17 cellular contexts compared by ENCODE assay signal in genomic region chr9:123710299-123710698, GRCh38.
DNase-seq lines count a peak whose midpoint lies in the region; ATAC-seq and TF ChIP-seq lines count a peak whose summit lies in the region.
"Had no signal": no experiment of that assay in that cellular context is flagged by ENCODE, and none has a peak within 500 bp of the region (broad histone marks: within the 10 kb centered on the region; RNA-seq: fewer than 3 reads in every experiment).

No MANE protein-coding gene starts in this region.

- H3F3A ChIP-seq in SK-N-SH (replicated peaks; ENCODE audit: insufficient read depth): peaks cover 3% of the 10 kb centered on the region

- CTCF ChIA-PET in SK-N-SH (lab: Yijun Ruan, JAX): no interaction called here

- no peaks in the 10 kb centered on the region for H3K36me3 ChIP-seq in SK-N-SH (replicated peaks in 1 of 2; ENCODE audit: control insufficient read depth in 1 of 2, insufficient read depth in 2 of 2, low read length in 1 of 2)
- H3K36me3 ChIP-seq in fibroblast of lung (ENCODE audit: control insufficient read depth, insufficient read depth, low read length): no peaks in the 10 kb centered on the region
- H3K36me3 ChIP-seq: left ventricle myocardium inferior, transverse colon had no signal

- no peaks in the 10 kb centered on the region for H3K9me2 ChIP-seq in SK-N-SH

- WGBS in SK-N-SH (ENCODE audit: low lambda C conversion rate): 67% methylated on average over 1 of the region's 1 CpG

- H3K9ac ChIP-seq in SK-N-SH (no peak overlapping the region), fibroblast of lung (ENCODE audit: insufficient read depth, low read length) (no peak overlapping the region)

- no peak overlapping the region for H3K4me3 ChIP-seq in SK-N-SH (ENCODE audit: low read depth in 2 of 2, low read length in 1 of 2)
- no peak overlapping the region for H3K4me3 ChIP-seq in fibroblast of lung (replicated peaks in 1 of 4; ENCODE audit: control extremely low read depth in 1 of 4, insufficient read depth in 1 of 4, low read depth in 3 of 4, low read length in 4 of 4)
- H3K4me3 ChIP-seq: left ventricle myocardium inferior, transverse colon had no signal

- POLR2A ChIA-PET in SK-N-SH (lab: Yijun Ruan, JAX): no interaction called here

- H2AFZ ChIP-seq in SK-N-SH (ENCODE audit: low read depth) (no peak overlapping the region), fibroblast of lung (ENCODE audit: low read length) (no peak overlapping the region)

- TF ChIP-seq CTCF in SK-N-SH (IDR thresholded peaks at IDR 0.05) (no peak), fibroblast of lung (conservative IDR thresholded peaks at IDR 0.05 in 1 of 2, IDR thresholded peaks at IDR 0.05 in 1 of 2; ENCODE audit: low read depth in 1 of 2, low read length in 2 of 2) (no peak)

- H3K4me1 ChIP-seq in SK-N-SH (ENCODE audit: control insufficient read depth in 1 of 2, insufficient read depth in 2 of 2, low read depth in 1 of 2, low read length in 1 of 2) (peaks cover 4 to 5% of the 10 kb centered on the region in 2 experiments; a peak in 2 of 4 replicates), fibroblast of lung (ENCODE audit: control insufficient read depth, extremely low read depth, insufficient read depth, low read length) (no peaks in the 10 kb centered on the region)
- H3K4me1 ChIP-seq: transverse colon had no signal

- no peak overlapping the region for H3K4me2 ChIP-seq in SK-N-SH
- H3K4me2 ChIP-seq in fibroblast of lung (ENCODE audit: extremely low read depth, insufficient read depth, low read length): no peak overlapping the region

- H3K9me3 ChIP-seq in SK-N-SH (no peaks in the 10 kb centered on the region), fibroblast of lung (ENCODE audit: control insufficient read depth, insufficient read depth, low read depth, low read length) (no peaks in the 10 kb centered on the region)
- H3K9me3 ChIP-seq: transverse colon had no signal

- H4K20me1 ChIP-seq in SK-N-SH (ENCODE audit: insufficient read depth) (no peaks in the 10 kb centered on the region), fibroblast of lung (ENCODE audit: control insufficient read depth, extremely low read depth, insufficient read depth, low read length) (no peaks in the 10 kb centered on the region)

- no peaks in the 10 kb centered on the region for H3K79me2 ChIP-seq in SK-N-SH (ENCODE audit: insufficient read depth)
- H3K79me2 ChIP-seq in fibroblast of lung (ENCODE audit: control insufficient read depth, insufficient read depth, low read length): no peaks in the 10 kb centered on the region

- ATAC-seq in GM18520 (IDR thresholded peaks at IDR 0.05; ENCODE audit: unreplicated experiment): no peak

- DNase-seq in DMS53 (lab: John Stamatoyannopoulos, UW) (peak; percentile 24), DMS53 treated with DMSO at 0.1 percent for 48 hours (lab: John Stamatoyannopoulos, UW; ENCODE audit: unreplicated experiment) (no peak), SK-N-SH (no peak), fibroblast of lung (ENCODE audit: low read depth in 2 of 2) (peak; percentile 53 to 95), stromal cell of bone marrow (ENCODE audit: low read depth) (peak; percentile 43), mucosa of gallbladder (ENCODE audit: low spot score) (no peak), putamen (ENCODE audit: low spot score) (no peak)
- DNase-seq: activated CD4-positive, alpha-beta T cell treated with anti-CD3 and anti-CD28 coated beads, Interleukin-2, amount 10 ng/mL, durations not matched to agents 7 days and 5 days; cerebellar nuclear complex; glutamatergic neuron; left ventricle myocardium inferior; NCI-H2081; NK-92 treated with Interleukin-12 subunit alpha and Interleukin-12 subunit beta, amount 100 ng/mL, for 24 hours; small intestine; transverse colon had no signal

- H3K27ac ChIP-seq in SK-N-SH (ENCODE audit: low read depth in 2 of 2, low read length in 1 of 2) (no peak overlapping the region), fibroblast of lung (ENCODE audit: insufficient read depth, low read length) (no peak overlapping the region)
- H3K27ac ChIP-seq: 22Rv1, left ventricle myocardium inferior, transverse colon had no signal

- TF ChIP-seq RAD21 in SK-N-SH (IDR thresholded peaks at IDR 0.05; ENCODE audit: low read length): no peak

- H3K27me3 ChIP-seq in SK-N-SH (ENCODE audit: insufficient read depth) (no peaks in the 10 kb centered on the region), fibroblast of lung (ENCODE audit: control insufficient read depth, insufficient read depth, low read length) (no peaks in the 10 kb centered on the region)
- H3K27me3 ChIP-seq: transverse colon had no signal

- no peak for TF ChIP-seq EP300 in SK-N-SH (IDR thresholded peaks at IDR 0.05; ENCODE audit: borderline replicate concordance in 1 of 2, low read depth in 1 of 2, low read length in 1 of 2)

TF ChIP-seq in SK-N-SH, 30 proteins besides CTCF, POLR2A, EP300 and RAD21:
- TF ChIP-seq JUND (IDR thresholded peaks at IDR 0.05) (peak; percentile 66; the same call in 1 of the 2 replicates), TCF12 (IDR thresholded peaks at IDR 0.05) (peak; percentile 28; the same call in 1 of the 2 replicates), FOSL2 (IDR thresholded peaks at IDR 0.05; ENCODE audit: borderline replicate concordance, low read depth) (peak; percentile 69), MXI1 (IDR thresholded peaks at IDR 0.05; ENCODE audit: low read depth, low read length) (no peak), POLR2AphosphoS5 (IDR thresholded peaks at IDR 0.05; ENCODE audit: low read depth, low read length) (no peak)
- TF ChIP-seq, protein P1, sequence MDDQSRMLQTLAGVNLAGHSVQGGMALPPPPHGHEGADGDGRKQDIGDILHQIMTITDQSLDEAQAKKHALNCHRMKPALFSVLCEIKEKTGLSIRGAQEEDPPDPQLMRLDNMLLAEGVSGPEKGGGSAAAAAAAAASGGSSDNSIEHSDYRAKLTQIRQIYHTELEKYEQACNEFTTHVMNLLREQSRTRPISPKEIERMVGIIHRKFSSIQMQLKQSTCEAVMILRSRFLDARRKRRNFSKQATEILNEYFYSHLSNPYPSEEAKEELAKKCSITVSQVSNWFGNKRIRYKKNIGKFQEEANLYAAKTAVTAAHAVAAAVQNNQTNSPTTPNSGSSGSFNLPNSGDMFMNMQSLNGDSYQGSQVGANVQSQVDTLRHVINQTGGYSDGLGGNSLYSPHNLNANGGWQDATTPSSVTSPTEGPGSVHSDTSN (IDR thresholded peaks at IDR 0.05): no peak
TF ChIP-seq in SK-N-SH: peak in this region for 3.

Comparison
In these comparisons a context has a peak if more than half of its experiments do, and no peak if none do; other contexts are left out.
1. DNase-seq: peak in DMS53 (single experiment), fibroblast of lung (2 of 2) and stromal cell of bone marrow (single experiment); none in DMS53 treated with DMSO at 0.1 percent for 48 hours (single experiment), SK-N-SH (single experiment), mucosa of gallbladder (single experiment) and putamen (single experiment).